ENCODE assay signal across 8 cellular contexts in the genomic region with DNA sequence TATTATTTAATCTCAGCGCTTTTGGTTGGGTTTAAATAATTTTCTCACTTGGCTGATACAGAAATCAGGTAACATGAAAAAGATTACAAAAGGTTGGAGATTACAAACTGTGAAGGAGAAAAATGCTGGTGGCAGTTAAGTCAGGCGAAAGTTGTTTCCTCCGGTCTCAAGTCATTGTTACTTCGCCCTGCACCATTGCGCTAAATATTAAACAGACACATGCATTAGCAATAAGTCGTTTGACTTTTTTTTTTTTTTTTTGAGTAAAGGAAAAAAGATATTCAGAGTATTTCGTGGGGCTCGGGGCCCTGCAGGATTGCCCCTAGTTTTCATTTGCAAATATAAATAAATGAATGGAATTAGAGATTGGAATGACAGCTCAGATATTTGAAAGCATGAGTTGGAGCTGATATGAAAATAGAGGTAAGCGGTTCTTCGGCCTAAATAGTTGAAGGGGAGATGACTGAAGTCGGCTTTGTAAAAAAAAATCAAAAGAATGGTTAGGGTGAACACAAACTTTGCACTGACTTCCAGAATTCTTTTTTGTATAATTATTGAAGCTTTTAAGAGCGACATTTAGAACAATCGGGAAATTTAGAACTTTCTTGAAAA. TPM values are rescaled to one million over a fixed set of nuclear protein-coding genes. Genes with fewer than 3 reads are reported as not detected.
DNase-seq lines count a peak whose midpoint lies in the region; ATAC-seq and TF ChIP-seq lines count a peak whose summit lies in the region.

No MANE protein-coding gene starts in this region.

- ATAC-seq in left lung, result no peak
- no peak for ATAC-seq in activated CD4-positive, CD25-positive, alpha-beta regulatory T cell treated with anti-CD3 and anti-CD28 coated beads, Interleukin-2, amount 50 U/mL, for 24 hours

- H3K4me1 ChIP-seq in left lung (peaks cover 0 to 18% of the 10 kb centered on the region in 2 donors), tibial artery (peaks cover 0 to 15% (median 7%) of the 10 kb centered on the region in 4 donors)

- TF ChIP-seq CTCF in left lung (IDR thresholded peaks at IDR 0.05) (no peak), tibial artery (IDR thresholded peaks at IDR 0.05) (no peak)

- H3K27me3 Mint-ChIP-seq in activated naive CD4-positive, alpha-beta T cell treated with anti-CD3 and anti-CD28 coated beads, Interleukin-2, amount 50 U/mL, for 24 hours, result no peaks in the 10 kb centered on the region
- no peaks in the 10 kb centered on the region for H3K27me3 Mint-ChIP-seq in activated T-helper 2 cell treated with anti-CD3 and anti-CD28 coated beads, Interferon-gamma antibody, Interleukin-2, Interleukin-4, amounts not matched to agents 10 μg/mL and 5 μg/mL and 100 μg/mL, durations not matched to agents 14 hours and 24 hours and 36 hours (ENCODE audit: low read depth)

- H3K4me3 ChIP-seq in left lung (peak overlapping the region; percentile 56 to 60), tibial artery (peak overlapping the region; percentile 61 to 83)

- peak overlapping the region; percentile 87 for H3K27ac Mint-ChIP-seq in activated naive CD4-positive, alpha-beta T cell treated with anti-CD3 and anti-CD28 coated beads, Interleukin-2, amount 50 U/mL, for 24 hours
- H3K27ac Mint-ChIP-seq in activated T-helper 2 cell treated with anti-CD3 and anti-CD28 coated beads, Interferon-gamma antibody, Interleukin-2, Interleukin-4, amounts not matched to agents 10 μg/mL and 5 μg/mL and 100 μg/mL, durations not matched to agents 14 hours and 24 hours and 36 hours, result peak overlapping the region; percentile 90

- H3K4me1 Mint-ChIP-seq in activated naive CD4-positive, alpha-beta T cell treated with anti-CD3 and anti-CD28 coated beads, Interleukin-2, amount 50 U/mL, for 24 hours, result peaks cover 69% of the 10 kb centered on the region
- peaks cover 38% of the 10 kb centered on the region for H3K4me1 Mint-ChIP-seq in activated T-helper 2 cell treated with anti-CD3 and anti-CD28 coated beads, Interferon-gamma antibody, Interleukin-2, Interleukin-4, amounts not matched to agents 10 μg/mL and 5 μg/mL and 100 μg/mL, durations not matched to agents 14 hours and 24 hours and 36 hours (ENCODE audit: low read depth)

- H3K27me3 ChIP-seq in left lung, result no peaks in the 10 kb centered on the region
- no peaks in the 10 kb centered on the region for H3K27me3 ChIP-seq in tibial artery

- peak overlapping the region; percentile 99 for H3K4me3 Mint-ChIP-seq in activated naive CD4-positive, alpha-beta T cell treated with anti-CD3 and anti-CD28 coated beads, Interleukin-2, amount 50 U/mL, for 24 hours
- H3K4me3 Mint-ChIP-seq in activated T-helper 2 cell treated with anti-CD3 and anti-CD28 coated beads, Interferon-gamma antibody, Interleukin-2, Interleukin-4, amounts not matched to agents 10 μg/mL and 5 μg/mL and 100 μg/mL, durations not matched to agents 14 hours and 24 hours and 36 hours (ENCODE audit: low read depth), result peak overlapping the region; percentile 95

- intact Hi-C loops in activated T-helper 2 cell treated with anti-CD3 and anti-CD28 coated beads, Interferon-gamma antibody, Interleukin-2, Interleukin-4, amounts not matched to agents 10 μg/mL and 5 μg/mL and 100 μg/mL, durations not matched to agents 14 hours and 24 hours and 36 hours (cut with micrococcal nuclease), result loop anchor here (5.0 kb wide), 1 partner anchor 59 kb away; no protein-coding TSS in a partner anchor
- intact Hi-C loops in left lung (cut with DNase I), result no loop called here
- intact Hi-C loops in tibial artery (cut with DNase I; ENCODE audit: low total_unique reads), result no loop called here

- H3K27ac ChIP-seq in left lung (peak overlapping the region in 1 of 2 donors; percentile 90), tibial artery (peak overlapping the region in 1 of 2 donors; percentile 75)

- no peaks in the 10 kb centered on the region for H3K9me3 ChIP-seq in left lung
- no peaks in the 10 kb centered on the region for H3K9me3 ChIP-seq in tibial artery

- H3K36me3 ChIP-seq in left lung (no peaks in the 10 kb centered on the region), tibial artery (no peaks in the 10 kb centered on the region)

- H3K36me3 Mint-ChIP-seq in activated naive CD4-positive, alpha-beta T cell treated with anti-CD3 and anti-CD28 coated beads, Interleukin-2, amount 50 U/mL, for 24 hours, result peaks cover 14% of the 10 kb centered on the region
- peaks cover 31% of the 10 kb centered on the region for H3K36me3 Mint-ChIP-seq in activated T-helper 2 cell treated with anti-CD3 and anti-CD28 coated beads, Interferon-gamma antibody, Interleukin-2, Interleukin-4, amounts not matched to agents 10 μg/mL and 5 μg/mL and 100 μg/mL, durations not matched to agents 14 hours and 24 hours and 36 hours (ENCODE audit: low read depth)

- no peaks in the 10 kb centered on the region for H3K9me3 Mint-ChIP-seq in activated naive CD4-positive, alpha-beta T cell treated with anti-CD3 and anti-CD28 coated beads, Interleukin-2, amount 50 U/mL, for 24 hours
- H3K9me3 Mint-ChIP-seq in activated T-helper 2 cell treated with anti-CD3 and anti-CD28 coated beads, Interferon-gamma antibody, Interleukin-2, Interleukin-4, amounts not matched to agents 10 μg/mL and 5 μg/mL and 100 μg/mL, durations not matched to agents 14 hours and 24 hours and 36 hours, result peaks cover 8% of the 10 kb centered on the region

- no peak for DNase-seq in activated naive CD4-positive, alpha-beta T cell treated with anti-CD3 and anti-CD28 coated beads, Interleukin-2, amount 50 U/mL, for 16 hours
- no peak for DNase-seq in activated T-helper 2 cell treated with anti-CD3 and anti-CD28 coated beads, Interferon-gamma antibody, Interleukin-2, Interleukin-4, amounts not matched to agents 10 μg/mL and 5 μg/mL and 100 μg/mL, durations not matched to agents 14 hours and 24 hours and 36 hours (ENCODE audit: low spot score)
- DNase-seq in left lung, result no peak
- no peak for DNase-seq in tibial artery
- DNase-seq in AG08396 (ENCODE audit: low spot score), result no peak
- no peak for DNase-seq in NCI-H1436 treated with DMSO at 0.1 percent for 48 hours (lab: John Stamatoyannopoulos, UW)

RNA-seq across cellular contexts. Expression of gene SDHAF3, which starts 0.9 kb away (rescaled TPM):
- total RNA-seq in activated T-helper 2 cell treated with anti-CD3 and anti-CD28 coated beads, Interferon-gamma antibody, Interleukin-2, Interleukin-4, amounts not matched to agents 10 μg/mL and 5 μg/mL and 100 μg/mL, durations not matched to agents 14 hours and 24 hours and 36 hours, result 23.7 and 26.9 TPM in 2 replicates
- total RNA-seq in left lung, result 10 to 100 TPM; 15.0 to 18.8 TPM
